13 cellular contexts compared by ENCODE assay signal in genomic region chr1:224494343-224494742, GRCh38. TPM values are rescaled to one million over a fixed set of nuclear protein-coding genes. Genes with fewer than 3 reads are reported as not detected.
DNase-seq lines count a peak whose midpoint lies in the region; ATAC-seq lines count a peak whose summit lies in the region.
"Had no signal": no experiment of that assay in that cellular context is flagged by ENCODE, and none has a peak within 500 bp of the region (broad histone marks: within the 10 kb centered on the region; RNA-seq: fewer than 3 reads in every experiment).

No MANE protein-coding gene starts in this region.

- H3K36me3 ChIP-seq in mucosa of rectum (ENCODE audit: control insufficient read depth in 2 of 2, insufficient read depth in 2 of 2, low read length in 2 of 2), result no peaks in the 10 kb centered on the region
- H3K36me3 ChIP-seq: BE2C had no signal

- intact Hi-C loops in Right ventricle myocardium superior (cut with DNase I), result no loop called here

- DNase-seq in NCI-H69 (lab: John Stamatoyannopoulos, UW), result peak; percentile 41
- DNase-seq in central memory CD8-positive, alpha-beta T cell (ENCODE audit: low spot score in 2 of 2), result no peak
- no peak for DNase-seq in Right ventricle myocardium superior
- DNase-seq in SIG-M5 treated with dmso at 0.1 percent for 504 hours (lab: John Stamatoyannopoulos, UW; ENCODE audit: unreplicated experiment), result no peak
- no peak for DNase-seq in COLO668 (lab: John Stamatoyannopoulos, UW; ENCODE audit: unreplicated experiment)
- DNase-seq: BE2C; CD4-positive, alpha-beta memory T cell; DND-41; GDM1; HCEC 1CT had no signal

- H3K9ac ChIP-seq in mucosa of rectum (ENCODE audit: low read depth in 1 of 2, low read length in 2 of 2), result no peak overlapping the region

- H3K9me3 Mint-ChIP-seq in central memory CD8-positive, alpha-beta T cell, result no peaks in the 10 kb centered on the region

- ATAC-seq in central memory CD8-positive, alpha-beta T cell (replicated peaks; ENCODE audit: extremely low read depth, poor library complexity, severe bottlenecking), result no peak
- ATAC-seq in Right ventricle myocardium superior (ENCODE audit: poor library complexity), result no peak
- ATAC-seq: A549 had no signal

- no peaks in the 10 kb centered on the region for H3K36me3 Mint-ChIP-seq in central memory CD8-positive, alpha-beta T cell (ENCODE audit: insufficient read depth)
- H3K36me3 Mint-ChIP-seq: CD4-positive, alpha-beta memory T cell had no signal

- no peaks in the 10 kb centered on the region for H3K27me3 Mint-ChIP-seq in central memory CD8-positive, alpha-beta T cell

- H3K27me3 ChIP-seq in mucosa of rectum (ENCODE audit: control insufficient read depth in 2 of 2, insufficient read depth in 2 of 2, low read length in 2 of 2), result no peaks in the 10 kb centered on the region
- H3K27me3 ChIP-seq: BE2C had no signal

- no peaks in the 10 kb centered on the region for H3K9me3 ChIP-seq in mucosa of rectum (ENCODE audit: control insufficient read depth in 2 of 2, low read length in 2 of 2)
- H3K9me3 ChIP-seq: BE2C had no signal

- H3K27ac Mint-ChIP-seq in central memory CD8-positive, alpha-beta T cell (ENCODE audit: low read depth), result peak overlapping the region; percentile 8
- H3K27ac Mint-ChIP-seq: CD4-positive, alpha-beta memory T cell had no signal

- peaks cover 21% of the 10 kb centered on the region for H3K4me1 Mint-ChIP-seq in central memory CD8-positive, alpha-beta T cell

- peak overlapping the region; percentile 13 to 69 for H3K27ac ChIP-seq in mucosa of rectum (ENCODE audit: low read depth in 2 of 2, low read length in 2 of 2)
- H3K27ac ChIP-seq: A549, C4-2B had no signal

- H3K4me3 Mint-ChIP-seq in central memory CD8-positive, alpha-beta T cell, result no peak overlapping the region
- H3K4me3 Mint-ChIP-seq: CD4-positive, alpha-beta memory T cell had no signal

- H3K4me1 ChIP-seq in mucosa of rectum (ENCODE audit: control insufficient read depth in 2 of 2, insufficient read depth in 2 of 2, low read length in 2 of 2), result peaks cover 8 to 42% of the 10 kb centered on the region in 2 donors
- H3K4me1 ChIP-seq: A549, BE2C had no signal

- H3K4me3 ChIP-seq in mucosa of rectum (ENCODE audit: low read length in 2 of 2), result no peak overlapping the region
- H3K4me3 ChIP-seq: A549 had no signal

RNA-seq across cellular contexts. Expression of gene WDR26, which starts 59.7 kb away (rescaled TPM):
- total RNA-seq in Right ventricle myocardium superior, result 53.0 TPM
